14 cellular contexts compared by ENCODE assay signal in genomic region chr4:83269256-83269655, GRCh38.
"Had no signal": no experiment of that assay in that cellular context is flagged by ENCODE, and none has a peak within 500 bp of the region (broad histone marks: within the 10 kb centered on the region; RNA-seq: fewer than 3 reads in every experiment).

No MANE protein-coding gene starts in this region.

- H3K27me3 ChIP-seq: colonic mucosa, sigmoid colon had no signal

- ATAC-seq: activated naive CD8-positive, alpha-beta T cell treated with anti-CD3 and anti-CD28 coated beads, Interleukin-2, amount 50 U/mL, for 24 hours; esophagus mucosa; left lobe of liver had no signal

- DNase-seq: activated CD4-positive, CD25-positive, alpha-beta regulatory T cell treated with anti-CD3 and anti-CD28 coated beads, Interleukin-2, amount 50 U/mL, for 72 hours; activated naive CD4-positive, alpha-beta T cell treated with anti-CD3 and anti-CD28 coated beads for 36 hours; activated naive CD8-positive, alpha-beta T cell treated with anti-CD3 and anti-CD28 coated beads, Interleukin-2, amount 50 U/mL, for 24 hours; activated T-cell treated with anti-CD3 and anti-CD28 coated beads for 4 hours; caudate nucleus; colonic mucosa; midbrain; sigmoid colon; stimulated activated CD4-positive, alpha-beta T cell treated with anti-CD3 and anti-CD28 coated beads, Interleukin-12 subunit alpha, Interleukin-12 subunit beta, amount 100 ng/mL, for 4 hours; stimulated activated CD4-positive, alpha-beta T cell treated with anti-CD3 and anti-CD28 coated beads, Interleukin-2, amount 100 ng/mL, for 24 hours had no signal

- H3K27me3 Mint-ChIP-seq: activated naive CD8-positive, alpha-beta T cell treated with anti-CD3 and anti-CD28 coated beads, Interleukin-2, amount 50 U/mL, for 24 hours had no signal

- H3K9me3 Mint-ChIP-seq: activated naive CD4-positive, alpha-beta T cell treated with anti-CD3 and anti-CD28 coated beads for 36 hours; activated naive CD8-positive, alpha-beta T cell treated with anti-CD3 and anti-CD28 coated beads, Interleukin-2, amount 50 U/mL, for 24 hours; activated T-helper 2 cell treated with anti-CD3 and anti-CD28 coated beads, Interferon-gamma antibody, Interleukin-2, Interleukin-4, amounts not matched to agents 10 μg/mL and 5 μg/mL and 100 μg/mL, durations not matched to agents 14 hours and 24 hours and 36 hours had no signal

- H3K4me3 ChIP-seq: colonic mucosa, sigmoid colon had no signal

- H3K4me1 ChIP-seq: colonic mucosa, sigmoid colon had no signal

- H3K27ac ChIP-seq: colonic mucosa, sigmoid colon had no signal

- H3K27ac Mint-ChIP-seq: activated naive CD4-positive, alpha-beta T cell treated with anti-CD3 and anti-CD28 coated beads for 36 hours; activated naive CD8-positive, alpha-beta T cell treated with anti-CD3 and anti-CD28 coated beads, Interleukin-2, amount 50 U/mL, for 24 hours; activated T-helper 2 cell treated with anti-CD3 and anti-CD28 coated beads, Interferon-gamma antibody, Interleukin-2, Interleukin-4, amounts not matched to agents 10 μg/mL and 5 μg/mL and 100 μg/mL, durations not matched to agents 14 hours and 24 hours and 36 hours had no signal

- FAIRE-seq: keratinocyte had no signal

- H3K4me3 Mint-ChIP-seq: activated naive CD4-positive, alpha-beta T cell treated with anti-CD3 and anti-CD28 coated beads for 36 hours; activated naive CD8-positive, alpha-beta T cell treated with anti-CD3 and anti-CD28 coated beads, Interleukin-2, amount 50 U/mL, for 24 hours had no signal

- H3K9me3 ChIP-seq: colonic mucosa, sigmoid colon had no signal

- H3K36me3 ChIP-seq: colonic mucosa had no signal
